ENCODE assay signal across 19 cellular contexts in genomic region chr7:10075866-10076265, GRCh38.
"Had no signal": no experiment of that assay in that cellular context is flagged by ENCODE, and none has a peak within 500 bp of the region (broad histone marks: within the 10 kb centered on the region; RNA-seq: fewer than 3 reads in every experiment).

No MANE protein-coding gene starts in this region.

- H3K36me3 ChIP-seq: colonic mucosa, heart left ventricle, right lobe of liver, thoracic aorta, transverse colon had no signal

- FAIRE-seq: endothelial cell of umbilical vein, islet of Langerhans had no signal

- H3K27ac Mint-ChIP-seq: naive thymus-derived CD8-positive, alpha-beta T cell; progenitor cell of endocrine pancreas; stimulated activated effector memory CD8-positive, alpha-beta T cell treated with anti-CD3 and anti-CD28 coated beads, Interleukin-12 subunit alpha, Interleukin-12 subunit beta, amount 100 ng/mL, for 72 hours had no signal

- H3K4me3 ChIP-seq: colonic mucosa, heart left ventricle, mucosa of descending colon, right lobe of liver, thoracic aorta, transverse colon had no signal

- H3K4me1 ChIP-seq: colonic mucosa, foreskin keratinocyte, heart left ventricle, right lobe of liver, transverse colon had no signal

- DNase-seq: cerebellar nuclear complex; colonic mucosa; dermis blood vessel endothelial cell; erythroblast; foreskin keratinocyte; heart left ventricle; kidney glomerular epithelial cell; mucosa of descending colon; naive thymus-derived CD8-positive, alpha-beta T cell; right lobe of liver; stimulated activated CD4-positive, alpha-beta T cell treated with anti-CD3 and anti-CD28 coated beads, Interleukin-4, amount 100 ng/mL, for 1 hour; stimulated activated CD8-positive, alpha-beta memory T cell treated with anti-CD3 and anti-CD28 coated beads, Interleukin-4, amount 100 ng/mL, for 48 hours; stimulated activated naive CD8-positive, alpha-beta T cell treated with anti-CD3 and anti-CD28 coated beads, Interleukin-15, Interleukin-2, amounts not matched to agents 100 U/mL and 50 U/mL, for 24 hours; transverse colon had no signal

- H3K9me3 ChIP-seq: colonic mucosa, heart left ventricle, right lobe of liver, thoracic aorta, transverse colon had no signal

- H3K27me3 Mint-ChIP-seq: naive thymus-derived CD8-positive, alpha-beta T cell; progenitor cell of endocrine pancreas had no signal

- H3K27me3 ChIP-seq: colonic mucosa, foreskin keratinocyte, heart left ventricle, right lobe of liver, transverse colon had no signal

- H3K36me3 Mint-ChIP-seq: naive thymus-derived CD8-positive, alpha-beta T cell; stimulated activated effector memory CD8-positive, alpha-beta T cell treated with anti-CD3 and anti-CD28 coated beads, Interleukin-12 subunit alpha, Interleukin-12 subunit beta, amount 100 ng/mL, for 72 hours had no signal

- H3K4me3 Mint-ChIP-seq: naive thymus-derived CD8-positive, alpha-beta T cell; stimulated activated effector memory CD8-positive, alpha-beta T cell treated with anti-CD3 and anti-CD28 coated beads, Interleukin-12 subunit alpha, Interleukin-12 subunit beta, amount 100 ng/mL, for 72 hours had no signal

- H3K4me1 Mint-ChIP-seq: naive thymus-derived CD8-positive, alpha-beta T cell; stimulated activated effector memory CD8-positive, alpha-beta T cell treated with anti-CD3 and anti-CD28 coated beads, Interleukin-12 subunit alpha, Interleukin-12 subunit beta, amount 100 ng/mL, for 72 hours had no signal

- H3K27ac ChIP-seq: colonic mucosa, foreskin keratinocyte, heart left ventricle, right lobe of liver, thoracic aorta, transverse colon had no signal
